In the genomic region with DNA sequence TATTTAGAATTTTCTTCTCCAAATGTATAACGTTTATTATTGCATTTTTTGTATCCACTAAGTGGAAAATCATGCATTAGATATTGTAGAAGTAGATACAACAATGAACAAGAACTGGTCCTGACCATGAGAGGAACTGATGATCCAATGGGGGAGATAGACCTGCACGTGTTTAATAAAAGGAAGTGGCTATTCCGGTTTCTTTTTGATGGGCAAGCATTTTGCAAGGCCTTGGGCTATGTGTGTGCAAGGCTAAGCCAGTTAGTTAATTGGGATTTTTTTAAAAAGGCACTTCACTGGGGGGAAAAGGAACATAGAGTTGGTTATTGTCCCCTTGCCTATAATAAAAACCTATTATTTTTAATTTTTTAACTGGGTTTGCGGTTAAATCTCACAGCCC, we compare ENCODE assay signal across 8 cellular contexts. TPM values are rescaled to one million over a fixed set of nuclear protein-coding genes. Genes with fewer than 3 reads are reported as not detected.
"Had no signal": no experiment of that assay in that cellular context is flagged by ENCODE, and none has a peak within 500 bp of the region (broad histone marks: within the 10 kb centered on the region; RNA-seq: fewer than 3 reads in every experiment).

No MANE protein-coding gene starts in this region.

- DNase-seq: activated CD4-positive, alpha-beta memory T cell treated with anti-CD3 and anti-CD28 coated beads, Interleukin-2, amount 10 ng/mL, durations not matched to agents 7 days and 5 days; activated gamma-delta T cell treated with Interleukin-2 at 50 U/mL for 16 hours; activated naive CD8-positive, alpha-beta T cell treated with anti-CD3 and anti-CD28 coated beads for 36 hours; activated T-cell treated with anti-CD3 and anti-CD28 coated beads, Interleukin-2, amount 50 U/mL, for 72 hours; hypothalamus; occipital lobe; sigmoid colon; stimulated activated CD4-positive, alpha-beta T cell treated with anti-CD3 and anti-CD28 coated beads, Interleukin-4, amount 100 ng/mL, for 24 hours had no signal

- ATAC-seq: activated T-cell treated with anti-CD3 and anti-CD28 coated beads, Interleukin-2, amount 50 U/mL, for 72 hours had no signal

RNA-seq across cellular contexts. Expression of gene VCAM1, which starts 1.0 kb away (rescaled TPM):
- total RNA-seq: activated CD4-positive, alpha-beta memory T cell treated with anti-CD3 and anti-CD28 coated beads, Interleukin-2, amount 10 ng/mL, durations not matched to agents 7 days and 5 days had no signal
